Comparison of ENCODE assay signal across 10 cellular contexts in the genomic region with DNA sequence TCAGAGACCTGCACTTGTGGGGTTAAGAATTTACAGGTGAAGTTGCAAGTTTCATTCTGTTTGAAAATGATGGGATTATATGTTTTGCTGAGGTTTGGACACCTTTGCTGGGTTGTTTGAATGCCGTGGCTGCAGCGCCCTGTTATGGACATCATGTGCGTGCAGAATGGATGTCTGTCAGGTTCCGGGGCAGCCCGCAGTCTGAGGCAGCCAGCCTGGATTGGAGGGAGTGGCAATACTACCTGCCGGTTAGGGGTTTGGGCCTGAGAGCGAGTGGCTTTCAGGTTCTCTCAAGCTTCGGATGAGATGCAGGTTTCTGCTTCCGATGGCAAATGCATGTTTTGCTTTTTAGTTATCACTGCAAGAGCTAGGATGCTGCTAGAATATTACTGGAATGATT. TPM values are rescaled to one million over a fixed set of nuclear protein-coding genes. Genes with fewer than 3 reads are reported as not detected.
DNase-seq lines count a peak whose midpoint lies in the region; ATAC-seq, FAIRE-seq and TF ChIP-seq lines count a peak whose summit lies in the region.
"Had no signal": no experiment of that assay in that cellular context is flagged by ENCODE, and none has a peak within 500 bp of the region (broad histone marks: within the 10 kb centered on the region; RNA-seq: fewer than 3 reads in every experiment).

No MANE protein-coding gene starts in this region.

- H3K79me2 ChIP-seq in HepG2 (ENCODE audit: insufficient read depth, low read length): peaks cover 45% of the 10 kb centered on the region

- TF ChIP-seq CTCF in right lobe of liver (IDR thresholded peaks at IDR 0.05) (no peak), HepG2 (CRISPR knock-in tag; IDR thresholded peaks at IDR 0.05) (no peak)

- no peak for TF ChIP-seq EP300 in HepG2 (IDR thresholded peaks at IDR 0.05; ENCODE audit: low read depth in 2 of 2, low read length in 2 of 2)
- TF ChIP-seq EP300 in HepG2 (CRISPR knock-in tag; IDR thresholded peaks at IDR 0.05; ENCODE audit: borderline replicate concordance): no peak

- no peaks in the 10 kb centered on the region for H3K27me3 ChIP-seq in right lobe of liver
- no peaks in the 10 kb centered on the region for H3K27me3 ChIP-seq in HepG2 (ENCODE audit: control insufficient read depth in 1 of 2, insufficient read depth in 2 of 2, low read length in 2 of 2)
- H3K27me3 ChIP-seq in mucosa of stomach (ENCODE audit: control insufficient read depth, insufficient read depth, low read length): no peaks in the 10 kb centered on the region
- H3K27me3 ChIP-seq in HAP-1 (ENCODE audit: low read depth): no peaks in the 10 kb centered on the region
- H3K27me3 ChIP-seq: SJSA1 had no signal

- no peak for TF ChIP-seq RAD21 in HepG2 (CRISPR knock-in tag; IDR thresholded peaks at IDR 0.05)

- ATAC-seq in right lobe of liver (no peak), HepG2 (no peak), GM19455 (IDR thresholded peaks at IDR 0.05; ENCODE audit: unreplicated experiment) (no peak)

- H3K27ac ChIP-seq in right lobe of liver: peak overlapping the region in 2 of 3 donors; percentile 25 to 41
- no peak overlapping the region for H3K27ac ChIP-seq in HepG2 (ENCODE audit: extremely low read length, insufficient read depth, low read length)
- H3K27ac ChIP-seq: SJSA1 had no signal

- TF ChIP-seq POLR2A in right lobe of liver (IDR thresholded peaks at IDR 0.05): no peak
- no peak for TF ChIP-seq POLR2A in HepG2 (IDR thresholded peaks at IDR 0.05; ENCODE audit: insufficient read depth in 1 of 2, low read depth in 2 of 2, low read length in 2 of 2)

- H3K36me3 Mint-ChIP-seq in activated T-helper 2 cell treated with anti-CD3 and anti-CD28 coated beads, Interferon-gamma antibody, Interleukin-2, Interleukin-4, amounts not matched to agents 10 μg/mL and 5 μg/mL and 100 μg/mL, durations not matched to agents 14 hours and 24 hours and 36 hours (ENCODE audit: low read depth): peaks cover 33% of the 10 kb centered on the region

- H3K27ac Mint-ChIP-seq in activated T-helper 2 cell treated with anti-CD3 and anti-CD28 coated beads, Interferon-gamma antibody, Interleukin-2, Interleukin-4, amounts not matched to agents 10 μg/mL and 5 μg/mL and 100 μg/mL, durations not matched to agents 14 hours and 24 hours and 36 hours: peak overlapping the region; percentile 97

- 20% methylated on average over 1 of the region's 9 CpGs for WGBS in right lobe of liver (ENCODE audit: insufficient coverage, low coverage, low lambda C conversion rate, missing lambda C conversion rate)
- 95% methylated on average over 9 of the region's 9 CpGs for WGBS in HepG2 (ENCODE audit: low lambda C conversion rate)

- H3K9me3 ChIP-seq in right lobe of liver: no peaks in the 10 kb centered on the region
- H3K9me3 ChIP-seq in HepG2 (ENCODE audit: low read length): no peaks in the 10 kb centered on the region
- no peaks in the 10 kb centered on the region for H3K9me3 ChIP-seq in mucosa of stomach (ENCODE audit: control insufficient read depth, low read length)
- no peaks in the 10 kb centered on the region for H3K9me3 ChIP-seq in HAP-1
- H3K9me3 ChIP-seq: SJSA1 had no signal

- H3K36me3 ChIP-seq in right lobe of liver (no peaks in the 10 kb centered on the region), HepG2 (replicated peaks in 1 of 2; ENCODE audit: control insufficient read depth in 1 of 2, insufficient read depth in 2 of 2, low read length in 2 of 2) (peaks cover 0 to 1% of the 10 kb centered on the region in 2 experiments; a peak in 3 of 5 replicates), mucosa of stomach (ENCODE audit: control insufficient read depth, insufficient read depth, low read length) (no peaks in the 10 kb centered on the region), HAP-1 (replicated peaks) (no peaks in the 10 kb centered on the region)
- H3K36me3 ChIP-seq: SJSA1 had no signal

- peak overlapping the region; percentile 92 for H3K4me3 Mint-ChIP-seq in activated T-helper 2 cell treated with anti-CD3 and anti-CD28 coated beads, Interferon-gamma antibody, Interleukin-2, Interleukin-4, amounts not matched to agents 10 μg/mL and 5 μg/mL and 100 μg/mL, durations not matched to agents 14 hours and 24 hours and 36 hours (ENCODE audit: low read depth)

- no peak overlapping the region for H3K4me2 ChIP-seq in HepG2 (ENCODE audit: low read depth, low read length)

- DNase-seq in right lobe of liver: no peak
- no peak for DNase-seq in HepG2 (ENCODE audit: low spot score)
- peak; percentile 61 for DNase-seq in activated T-helper 2 cell treated with anti-CD3 and anti-CD28 coated beads, Interferon-gamma antibody, Interleukin-2, Interleukin-4, amounts not matched to agents 10 μg/mL and 5 μg/mL and 100 μg/mL, durations not matched to agents 14 hours and 24 hours and 36 hours (ENCODE audit: low spot score)
- DNase-seq in HPDE6-E6E7 (ENCODE audit: extremely low spot score): no peak
- DNase-seq in HAP-1 (ENCODE audit: low spot score in 2 of 2): no peak
- DNase-seq in LoVo (ENCODE audit: low spot score): no peak

- CTCF ChIA-PET in HepG2 (lab: Yijun Ruan, JAX; ENCODE audit: low intra/inter-chr PET ratio, low total read pairs): no interaction called here

- no peak overlapping the region for H2AFZ ChIP-seq in HepG2 (ENCODE audit: low read length)

- no peak for FAIRE-seq in HepG2 (lab: Jason Lieb, UNC)
- FAIRE-seq: urothelium cell line had no signal

- H3K4me1 ChIP-seq in right lobe of liver (peaks cover 0 to 5% (median 0%) of the 10 kb centered on the region in 4 donors), HepG2 (ENCODE audit: insufficient read depth, low read length) (peaks cover 43% of the 10 kb centered on the region), mucosa of stomach (ENCODE audit: control insufficient read depth, insufficient read depth, low read length) (peaks cover 19% of the 10 kb centered on the region), HAP-1 (peaks cover 9% of the 10 kb centered on the region; the same call in 1 of the 2 replicates)

- no peaks in the 10 kb centered on the region for H3K27me3 Mint-ChIP-seq in activated T-helper 2 cell treated with anti-CD3 and anti-CD28 coated beads, Interferon-gamma antibody, Interleukin-2, Interleukin-4, amounts not matched to agents 10 μg/mL and 5 μg/mL and 100 μg/mL, durations not matched to agents 14 hours and 24 hours and 36 hours (ENCODE audit: low read depth)

- H4K20me1 ChIP-seq in HepG2 (ENCODE audit: insufficient read depth, low read length): no peaks in the 10 kb centered on the region

- POLR2A ChIA-PET in HepG2 (lab: Yijun Ruan, JAX): no interaction called here

- intact Hi-C loops in right lobe of liver (cut with DNase I) (no loop called here), HepG2 (cut with micrococcal nuclease; ENCODE audit: unreplicated experiment) (no loop called here)
- intact Hi-C loops in activated T-helper 2 cell treated with anti-CD3 and anti-CD28 coated beads, Interferon-gamma antibody, Interleukin-2, Interleukin-4, amounts not matched to agents 10 μg/mL and 5 μg/mL and 100 μg/mL, durations not matched to agents 14 hours and 24 hours and 36 hours (cut with micrococcal nuclease): loop anchor here (5.0 to 10.0 kb wide), 3 partner anchors 101 to 1003 kb away; a partner anchor contains a TSS

- no TSS peak for BruUV-seq in HepG2 (replicated peaks; lab: Mats Ljungman, UMichigan)

- H3K4me3 ChIP-seq in right lobe of liver: no peak overlapping the region
- no peak overlapping the region for H3K4me3 ChIP-seq in HepG2 (replicated peaks in 1 of 3; ENCODE audit: insufficient read depth in 1 of 3, low read depth in 2 of 3, low read length in 3 of 3)
- H3K4me3 ChIP-seq in mucosa of stomach (ENCODE audit: low read length): no peak overlapping the region
- H3K4me3 ChIP-seq in HAP-1: no peak overlapping the region
- H3K4me3 ChIP-seq: SJSA1 had no signal

- in situ Hi-C loops in HepG2 (cut with HindIII; ENCODE audit: extremely low pct_ligation_motif_present, low pct_unique_long_range_greater_than_20kb) (no loop called here), HAP-1 (cut with MboI; ENCODE audit: low sequenced_read_pairs) (loop anchor here (25.0 kb wide), 1 partner anchor 926 kb away; no protein-coding TSS in a partner anchor)

- H3K4me1 Mint-ChIP-seq in activated T-helper 2 cell treated with anti-CD3 and anti-CD28 coated beads, Interferon-gamma antibody, Interleukin-2, Interleukin-4, amounts not matched to agents 10 μg/mL and 5 μg/mL and 100 μg/mL, durations not matched to agents 14 hours and 24 hours and 36 hours (ENCODE audit: low read depth): peaks cover 68% of the 10 kb centered on the region

- H3K9me3 Mint-ChIP-seq in activated T-helper 2 cell treated with anti-CD3 and anti-CD28 coated beads, Interferon-gamma antibody, Interleukin-2, Interleukin-4, amounts not matched to agents 10 μg/mL and 5 μg/mL and 100 μg/mL, durations not matched to agents 14 hours and 24 hours and 36 hours: no peaks in the 10 kb centered on the region

- no peak overlapping the region for H3K9ac ChIP-seq in HepG2 (ENCODE audit: insufficient read depth, low read depth, low read length)
- peak overlapping the region; percentile 23 for H3K9ac ChIP-seq in mucosa of stomach (ENCODE audit: low read length)

RNA-seq across cellular contexts. Expression of a gene that starts 1.1 kb away (rescaled TPM):
- total RNA-seq in right lobe of liver (10 to 100 TPM in 5 of 6 experiments, 1 to 10 TPM in 1; 8.8 to 14.8 (median 11.5) TPM), HepG2 (2016; rRNA removed; fragmentation: Illumina TruSeq; extraction: Trizol) (52.8 and 60.9 TPM in 2 replicates)
- 4.5 and 4.7 TPM in 2 replicates for total RNA-seq in HepG2 (2016; cell fraction: cytosol; rRNA removed; fragmentation: Illumina TruSeq; extraction: Trizol; ENCODE audit: low read depth)
- total RNA-seq in HepG2 (2016; cell fraction: insoluble cytoplasmic fraction; rRNA removed; fragmentation: Illumina TruSeq; extraction: Trizol): 53.5 and 59.7 TPM in 2 replicates
- total RNA-seq in HepG2 (2016; cell fraction: membrane; rRNA removed; fragmentation: Illumina TruSeq; extraction: Trizol): 8.5 and 10.6 TPM in 2 replicates
- total RNA-seq in HepG2 (2016; cell fraction: nucleus; rRNA removed; fragmentation: Illumina TruSeq; extraction: Trizol): 51.8 and 63.9 TPM in 2 replicates
- 25.0 and 28.0 TPM in 2 replicates for polyA plus RNA-seq in HepG2 (2011; rRNA removed)
- polyA plus RNA-seq in HepG2 (2011; cell fraction: cytosol; rRNA removed): 10.5 and 15.9 TPM in 2 replicates
- 57.5 and 66.0 TPM in 2 replicates for polyA plus RNA-seq in HepG2 (2011; cell fraction: nucleus; rRNA removed)
- 20.2 and 27.3 TPM in 2 replicates for polyA plus RNA-seq in HepG2 (2012)
- 1.3 and 1.7 TPM in 2 replicates for polyA plus RNA-seq in HepG2 (2016; cell fraction: cytosol; fragmentation: Illumina TruSeq; extraction: Trizol; ENCODE audit: low read depth)
- polyA plus RNA-seq in HepG2 (2016; cell fraction: insoluble cytoplasmic fraction; fragmentation: Illumina TruSeq; extraction: Trizol; ENCODE audit: low read depth): 45.6 and 48.1 TPM in 2 replicates
- polyA plus RNA-seq in HepG2 (2016; cell fraction: membrane; fragmentation: Illumina TruSeq; extraction: Trizol; ENCODE audit: low read depth): 4.1 and 5.4 TPM in 2 replicates
- polyA plus RNA-seq in HepG2 (2016; cell fraction: nucleus; fragmentation: Illumina TruSeq; extraction: Trizol; ENCODE audit: insufficient read depth, low read depth): 61.4 and 62.4 TPM in 2 replicates
- polyA minus RNA-seq in HepG2 (2011; rRNA and poly(A)+ RNA removed; ENCODE audit: low replicate concordance): 16.2 and 17.9 TPM in 2 replicates
- 16.5 and 18.2 TPM in 2 replicates for polyA minus RNA-seq in HepG2 (2011; cell fraction: cytosol; rRNA and poly(A)+ RNA removed)
- polyA minus RNA-seq in HepG2 (2011; cell fraction: nucleus; rRNA and poly(A)+ RNA removed): 43.9 and 54.2 TPM in 2 replicates
- 43.5 and 44.1 TPM in 2 replicates for total RNA-seq in activated T-helper 2 cell treated with anti-CD3 and anti-CD28 coated beads, Interferon-gamma antibody, Interleukin-2, Interleukin-4, amounts not matched to agents 10 μg/mL and 5 μg/mL and 100 μg/mL, durations not matched to agents 14 hours and 24 hours and 36 hours
